In the genomic region with DNA sequence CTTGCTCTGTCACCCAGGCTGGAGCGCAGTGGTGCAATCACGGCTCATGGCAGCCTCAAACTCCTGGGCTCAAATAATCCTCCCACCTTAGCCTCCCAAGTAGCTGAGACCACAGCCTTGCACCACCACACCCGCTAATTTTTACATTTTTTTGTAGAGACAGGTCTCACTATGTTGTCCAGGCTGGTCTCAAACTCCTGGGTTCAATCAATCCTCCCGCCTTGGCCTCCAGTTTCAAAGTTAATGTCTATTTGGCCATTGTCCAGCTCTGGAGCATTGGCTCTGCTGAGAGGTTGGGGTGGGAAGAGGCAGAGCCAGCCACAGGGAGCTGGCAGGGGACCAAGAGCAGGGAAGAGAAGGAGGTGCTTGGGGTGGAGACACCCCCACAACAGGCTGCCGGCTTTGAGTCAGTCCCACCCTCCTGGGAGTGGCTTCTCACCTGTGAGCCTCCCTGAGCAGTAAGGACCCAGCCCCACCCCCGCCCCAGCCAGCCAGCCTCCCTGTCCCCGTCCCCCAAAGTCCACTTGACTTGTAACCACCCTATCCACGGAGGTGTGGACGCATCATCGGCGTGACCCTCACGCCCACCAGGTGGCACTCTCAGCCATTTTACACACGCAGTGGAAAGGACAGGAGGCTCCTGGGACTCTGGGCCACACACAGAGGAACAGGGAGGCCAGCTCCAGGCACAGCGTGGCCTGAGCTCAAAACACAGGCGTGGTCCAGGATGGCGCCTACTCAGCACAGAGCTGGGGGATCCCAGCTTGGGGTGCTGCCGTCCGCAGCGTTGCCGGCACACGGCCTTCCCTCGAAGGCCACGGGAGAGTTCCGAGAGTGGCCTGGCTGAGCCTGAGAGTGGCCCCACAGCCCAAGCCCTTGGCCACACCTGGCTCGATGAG, we compare ENCODE assay signal across 8 cellular contexts. TPM values are rescaled to one million over a fixed set of nuclear protein-coding genes. Genes with fewer than 3 reads are reported as not detected.
DNase-seq lines count a peak whose midpoint lies in the region; ATAC-seq, FAIRE-seq and TF ChIP-seq lines count a peak whose summit lies in the region.

No MANE protein-coding gene starts in this region.

- H3K9ac ChIP-seq in colonic mucosa (ENCODE audit: low read depth in 2 of 2, low read length in 2 of 2): no peak overlapping the region

- POLR2A ChIA-PET in A549 (lab: Yijun Ruan, JAX): no interaction called here
- POLR2A ChIA-PET in activated CD4-positive, alpha-beta T cell treated with anti-CD3 and anti-CD28 coated beads for 36 hours (lab: Charles Lee): no interaction called here

- DNase-seq in A549 (ENCODE audit: low read depth in 1 of 2, low spot score in 1 of 2) (peak; percentile 85 to 90), GM19239 (ENCODE audit: insufficient read length, low spot score) (peak; percentile 84), NCI-H226 (peak; percentile 82), colonic mucosa (peak; percentile 80), left lung (peak in 1 of 2 donors; percentile 82)
- peak; percentile 80 for DNase-seq in activated CD4-positive, alpha-beta T cell treated with anti-CD3 and anti-CD28 coated beads for 36 hours
- peak; percentile 17 to 35 (median 19) for DNase-seq in stimulated activated CD4-positive, alpha-beta T cell treated with anti-CD3 and anti-CD28 coated beads, TNF-alpha, amount 100 ng/mL, for 1 hour (ENCODE audit: low read depth in 3 of 3, low spot score in 1 of 3)

- H3K36me3 ChIP-seq in colonic mucosa (no peaks in the 10 kb centered on the region), left lung (no peaks in the 10 kb centered on the region)

- H3K27me3 ChIP-seq in colonic mucosa (no peaks in the 10 kb centered on the region), left lung (no peaks in the 10 kb centered on the region)

- H3K4me3 ChIP-seq in A549: no peak overlapping the region
- H3K4me3 ChIP-seq in colonic mucosa: no peak overlapping the region
- no peak overlapping the region for H3K4me3 ChIP-seq in left lung

- no peak for FAIRE-seq in A549 (lab: Jason Lieb, UNC)
- FAIRE-seq in GM19239 (lab: Jason Lieb, UNC): no peak

- TF ChIP-seq CTCF in A549 (IDR thresholded peaks at IDR 0.05) (peak; percentile 87), colonic mucosa (IDR thresholded peaks at IDR 0.05) (peak; percentile 46), left lung (IDR thresholded peaks at IDR 0.05) (peak; percentile 40 to 67)

- H3K9me3 ChIP-seq in A549 (no peaks in the 10 kb centered on the region), colonic mucosa (no peaks in the 10 kb centered on the region), left lung (no peaks in the 10 kb centered on the region)

- 55% methylated on average over 17 of the region's 25 CpGs for WGBS in A549 (ENCODE audit: missing lambda C conversion rate)

- ATAC-seq in A549 (peak; percentile 91 to 98), left lung (peak; percentile 91), HG03460 (IDR thresholded peaks at IDR 0.05; ENCODE audit: unreplicated experiment) (no peak)
- ATAC-seq in activated CD4-positive, alpha-beta T cell treated with anti-CD3 and anti-CD28 coated beads for 36 hours: peak; percentile 93

- H3K36me3 Mint-ChIP-seq in activated CD4-positive, alpha-beta T cell treated with anti-CD3 and anti-CD28 coated beads for 36 hours (ENCODE audit: low read depth): no peaks in the 10 kb centered on the region

- intact Hi-C loops in activated CD4-positive, alpha-beta T cell treated with anti-CD3 and anti-CD28 coated beads for 36 hours (cut with DNase I, micrococcal nuclease): loop anchor here (1.0 to 2.0 kb wide), 3 partner anchors 98 to 342 kb away; no protein-coding TSS in a partner anchor
- intact Hi-C loops in colonic mucosa (cut with DNase I): loop anchor here (2.0 kb wide), 1 partner anchor 100 kb away; no protein-coding TSS in a partner anchor
- intact Hi-C loops in left lung (cut with DNase I): loop anchor here in 1 of 2 donors (2.0 kb wide), 1 partner anchor 58 kb away; no protein-coding TSS in a partner anchor

- H3K27me3 Mint-ChIP-seq in activated CD4-positive, alpha-beta T cell treated with anti-CD3 and anti-CD28 coated beads for 36 hours: no peaks in the 10 kb centered on the region

- peak; percentile 87 to 88 for TF ChIP-seq RAD21 in A549 (conservative IDR thresholded peaks at IDR 0.05 in 1 of 2, IDR thresholded peaks at IDR 0.05 in 1 of 2)

- no peak overlapping the region for H3K4me3 Mint-ChIP-seq in activated CD4-positive, alpha-beta T cell treated with anti-CD3 and anti-CD28 coated beads for 36 hours

- H3K9me3 Mint-ChIP-seq in activated CD4-positive, alpha-beta T cell treated with anti-CD3 and anti-CD28 coated beads for 36 hours (ENCODE audit: low read depth): peaks cover 10% of the 10 kb centered on the region

- CTCF ChIA-PET in A549 (lab: Yijun Ruan, JAX): interaction anchor here (0.6 to 11.5 kb wide), 59 partner anchors 10 to 437 kb away, joined by 3 to 175 read pairs (median 4); partner anchors contain the start of genes AATK, CEP131, NDUFAF8 and PVALEF
- CTCF ChIA-PET in activated CD4-positive, alpha-beta T cell treated with anti-CD3 and anti-CD28 coated beads for 36 hours (lab: Charles Lee): interaction anchor here (0.6 to 1.4 kb wide), 6 partner anchors 20 to 342 kb away, joined by 3 to 6 read pairs (median 3); no protein-coding TSS in a partner anchor

- H3K4me1 ChIP-seq in A549: peaks cover 10% of the 10 kb centered on the region
- no peaks in the 10 kb centered on the region for H3K4me1 ChIP-seq in colonic mucosa
- H3K4me1 ChIP-seq in left lung: peaks cover 6 to 17% of the 10 kb centered on the region in 2 donors

- H3K27ac ChIP-seq in A549: peak overlapping the region; percentile 49 to 61; a peak in 5 of 6 replicates
- no peak overlapping the region for H3K27ac ChIP-seq in colonic mucosa
- no peak overlapping the region for H3K27ac ChIP-seq in left lung

- no peak for TF ChIP-seq EP300 in A549 (IDR thresholded peaks at IDR 0.05)

- TF ChIP-seq POLR2A in A549 (IDR thresholded peaks at IDR 0.05; ENCODE audit: low read length): no peak

- H3K4me2 ChIP-seq in A549: peak overlapping the region; percentile 68

- no peak overlapping the region for H3K27ac Mint-ChIP-seq in activated CD4-positive, alpha-beta T cell treated with anti-CD3 and anti-CD28 coated beads for 36 hours

- no peaks in the 10 kb centered on the region for H3K4me1 Mint-ChIP-seq in activated CD4-positive, alpha-beta T cell treated with anti-CD3 and anti-CD28 coated beads for 36 hours

TF ChIP-seq in A549, 52 proteins besides CTCF, POLR2A, EP300 and RAD21 (continues in another document):
- TF ChIP-seq FOSL2 (IDR thresholded peaks at IDR 0.05) (no peak), FOSL2 (CRISPR knock-in tag; IDR thresholded peaks at IDR 0.05) (no peak), POLR2AphosphoS2 (conservative IDR thresholded peaks at IDR 0.05; ENCODE audit: low read length) (no peak), FOXS1 (CRISPR knock-in tag; IDR thresholded peaks at IDR 0.05) (no peak), EHMT2 (IDR thresholded peaks at IDR 0.05; ENCODE audit: low read depth) (no peak), CHD2 (IDR thresholded peaks at IDR 0.05; ENCODE audit: low read length, partially characterized antibody) (no peak), CHD4 (IDR thresholded peaks at IDR 0.05; ENCODE audit: borderline replicate concordance) (no peak), TFCP2L1 (CRISPR knock-in tag; IDR thresholded peaks at IDR 0.05) (no peak), SMC3 (IDR thresholded peaks at IDR 0.05) (peak; percentile 91), JUNB (IDR thresholded peaks at IDR 0.05) (no peak)
- TF ChIP-seq, protein P1, sequence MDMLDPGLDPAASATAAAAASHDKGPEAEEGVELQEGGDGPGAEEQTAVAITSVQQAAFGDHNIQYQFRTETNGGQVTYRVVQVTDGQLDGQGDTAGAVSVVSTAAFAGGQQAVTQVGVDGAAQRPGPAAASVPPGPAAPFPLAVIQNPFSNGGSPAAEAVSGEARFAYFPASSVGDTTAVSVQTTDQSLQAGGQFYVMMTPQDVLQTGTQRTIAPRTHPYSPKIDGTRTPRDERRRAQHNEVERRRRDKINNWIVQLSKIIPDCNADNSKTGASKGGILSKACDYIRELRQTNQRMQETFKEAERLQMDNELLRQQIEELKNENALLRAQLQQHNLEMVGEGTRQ (IDR thresholded peaks at IDR 0.05): no peak
- TF ChIP-seq, protein P2, sequence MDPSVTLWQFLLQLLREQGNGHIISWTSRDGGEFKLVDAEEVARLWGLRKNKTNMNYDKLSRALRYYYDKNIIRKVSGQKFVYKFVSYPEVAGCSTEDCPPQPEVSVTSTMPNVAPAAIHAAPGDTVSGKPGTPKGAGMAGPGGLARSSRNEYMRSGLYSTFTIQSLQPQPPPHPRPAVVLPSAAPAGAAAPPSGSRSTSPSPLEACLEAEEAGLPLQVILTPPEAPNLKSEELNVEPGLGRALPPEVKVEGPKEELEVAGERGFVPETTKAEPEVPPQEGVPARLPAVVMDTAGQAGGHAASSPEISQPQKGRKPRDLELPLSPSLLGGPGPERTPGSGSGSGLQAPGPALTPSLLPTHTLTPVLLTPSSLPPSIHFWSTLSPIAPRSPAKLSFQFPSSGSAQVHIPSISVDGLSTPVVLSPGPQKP (IDR thresholded peaks at IDR 0.05; ENCODE audit: low read depth, low read length): no peak
- TF ChIP-seq, protein P3, sequence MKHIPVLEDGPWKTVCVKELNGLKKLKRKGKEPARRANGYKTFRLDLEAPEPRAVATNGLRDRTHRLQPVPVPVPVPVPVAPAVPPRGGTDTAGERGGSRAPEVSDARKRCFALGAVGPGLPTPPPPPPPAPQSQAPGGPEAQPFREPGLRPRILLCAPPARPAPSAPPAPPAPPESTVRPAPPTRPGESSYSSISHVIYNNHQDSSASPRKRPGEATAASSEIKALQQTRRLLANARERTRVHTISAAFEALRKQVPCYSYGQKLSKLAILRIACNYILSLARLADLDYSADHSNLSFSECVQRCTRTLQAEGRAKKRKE (CRISPR knock-in tag; IDR thresholded peaks at IDR 0.05; ENCODE audit: low read depth): no peak

RNA-seq across cellular contexts. Expression of gene PVALEF, which starts 22.8 kb away (rescaled TPM):
- not detected in 2 replicates for polyA plus RNA-seq in A549 (2011; rRNA removed)
- polyA plus RNA-seq in A549 (2012; cell fraction: cytosol; rRNA removed): not detected in 2 replicates
- polyA plus RNA-seq in A549 (2012; cell fraction: nucleus; rRNA removed): not detected in 2 replicates
- polyA plus RNA-seq in A549 (2017; fragmentation: RNase III; extraction: RNeasy Plus Mini Kit Qiagen cat#74134 plus additional on column Dnase treatment): not detected in 3 replicates
- polyA minus RNA-seq in A549 (2011; rRNA and poly(A)+ RNA removed): not detected in 2 replicates
- total RNA-seq in activated CD4-positive, alpha-beta T cell treated with anti-CD3 and anti-CD28 coated beads for 36 hours: not detected
- not detected for total RNA-seq in colonic mucosa
- not detected for total RNA-seq in left lung

RNA-seq across cellular contexts. Expression of gene AATK, which starts 23.5 kb away (rescaled TPM):
- polyA plus RNA-seq in A549 (2011; rRNA removed) (0.17 and 0.26 TPM in 2 replicates), A549 (2017; fragmentation: RNase III; extraction: RNeasy Plus Mini Kit Qiagen cat#74134 plus additional on column Dnase treatment) (0.37 to 0.51 TPM (median 0.39 TPM) in 3 replicates)
- 0.44 and 0.57 TPM in 2 replicates for polyA plus RNA-seq in A549 (2012; cell fraction: cytosol; rRNA removed)
- polyA plus RNA-seq in A549 (2012; cell fraction: nucleus; rRNA removed): 1.3 and 1.6 TPM in 2 replicates
- 0.25 and 0.73 TPM in 2 replicates for polyA minus RNA-seq in A549 (2011; rRNA and poly(A)+ RNA removed)
- total RNA-seq in activated CD4-positive, alpha-beta T cell treated with anti-CD3 and anti-CD28 coated beads for 36 hours: under 1 TPM; 0.35 to 0.41 TPM
- total RNA-seq in colonic mucosa (10 to 100 TPM in 1 of 2 donors, 1 to 10 TPM in 1; 9.1 to 13.3 TPM), left lung (10 to 100 TPM; 26.7 to 48.5 TPM)

Comparison
In these comparisons a context has a peak if more than half of its experiments do, and no peak if none do; other contexts are left out.
1. H3K27ac ChIP-seq: peak in A549 (2 of 2); none in colonic mucosa (single experiment) and left lung (0 of 2).
2. RNA of gene AATK, which starts 23.5 kb away (total RNA-seq): 26.7 to 48.5 TPM in left lung and 9.1 to 13.3 TPM in colonic mucosa; 0.35 to 0.41 TPM in activated CD4-positive, alpha-beta T cell treated with anti-CD3 and anti-CD28 coated beads for 36 hours; every median in the first group is over 4 times any median in the second.
3. Peak in every context shown above with its lines, with median percentiles within 50 percentile points of each other: CTCF ChIP-seq.